ENCODE assay signal across 10 cellular contexts in the genomic region with DNA sequence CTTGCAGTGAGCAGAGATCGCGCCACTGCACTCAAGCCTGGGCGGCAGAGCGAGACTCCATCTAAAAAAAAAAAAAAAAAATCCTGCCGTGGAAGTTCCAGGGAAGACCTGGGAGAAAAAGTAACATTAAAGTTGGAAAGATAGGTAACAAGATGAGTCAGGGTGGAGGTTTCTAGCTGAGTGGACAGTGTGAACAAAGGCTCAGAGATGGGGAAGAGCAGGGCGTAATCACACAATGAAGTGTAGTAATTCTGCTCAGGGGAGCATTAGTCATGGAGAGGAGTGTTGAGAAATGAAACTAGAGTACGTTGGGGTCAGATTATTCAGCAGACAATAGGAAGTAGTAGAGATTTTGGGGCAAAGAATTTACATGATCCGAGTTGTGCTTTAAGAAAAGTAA. TPM values are rescaled to one million over a fixed set of nuclear protein-coding genes. Genes with fewer than 3 reads are reported as not detected.
DNase-seq lines count a peak whose midpoint lies in the region; ATAC-seq and TF ChIP-seq lines count a peak whose summit lies in the region.
"Had no signal": no experiment of that assay in that cellular context is flagged by ENCODE, and none has a peak within 500 bp of the region (broad histone marks: within the 10 kb centered on the region; RNA-seq: fewer than 3 reads in every experiment).

No MANE protein-coding gene starts in this region.

- H3K4me1 ChIP-seq in breast epithelium (no peaks in the 10 kb centered on the region), mesenchymal stem cell (ENCODE audit: control insufficient read depth, insufficient read depth, low read depth, low read length) (no peaks in the 10 kb centered on the region)
- H3K4me1 ChIP-seq: parathyroid adenoma had no signal

- BruUV-seq in MCF 10A (replicated peaks; lab: Mats Ljungman, UMichigan), result no TSS peak

- H3K4me3 ChIP-seq in breast epithelium (no peak overlapping the region), mesenchymal stem cell (ENCODE audit: insufficient read depth in 1 of 2, low read depth in 1 of 2, low read length in 2 of 2) (peak overlapping the region in 1 of 2 experiments; percentile 38)

- 85% methylated on average over 7 of the region's 8 CpGs for WGBS in mesenchymal stem cell

- intact Hi-C loops in MCF 10A (cut with micrococcal nuclease) (loop anchor here (2.0 kb wide), 1 partner anchor 28 kb away; no protein-coding TSS in a partner anchor), breast epithelium (cut with DNase I; ENCODE audit: low total_unique reads) (no loop called here)

- POLR2A ChIA-PET in MCF 10A (lab: Yijun Ruan, JAX), result interaction anchor here (0.6 to 12.6 kb wide), 15 partner anchors 12 to 1065 kb away, joined by 3 to 367 read pairs (median 6); a partner anchor contains a TSS

- no peaks in the 10 kb centered on the region for H3K36me3 ChIP-seq in breast epithelium
- no peaks in the 10 kb centered on the region for H3K36me3 ChIP-seq in mesenchymal stem cell (ENCODE audit: control insufficient read depth in 1 of 2, insufficient read depth in 2 of 2, low read depth in 1 of 2, low read length in 2 of 2)

- no peak overlapping the region for H2BK15ac ChIP-seq in mesenchymal stem cell (ENCODE audit: low read depth, poor library complexity, severe bottlenecking)

- no peak overlapping the region for H3K23ac ChIP-seq in mesenchymal stem cell (ENCODE audit: low read length in 2 of 2)

- peak overlapping the region; percentile 67 for H3K4me3 Mint-ChIP-seq in MCF 10A (ENCODE audit: unreplicated experiment)
- H3K4me3 Mint-ChIP-seq: CD4-positive, CD25-positive, alpha-beta regulatory T cell had no signal

- peak overlapping the region; percentile 65 for H3K9ac ChIP-seq in mesenchymal stem cell (ENCODE audit: low read length)
- H3K9ac ChIP-seq: parathyroid adenoma had no signal

- H4K91ac ChIP-seq in mesenchymal stem cell (ENCODE audit: low read length), result no peak overlapping the region

- DNase-seq in MCF 10A (ENCODE audit: unreplicated experiment), result peak; percentile 97
- no peak for DNase-seq in breast epithelium (ENCODE audit: low spot score in 2 of 2)
- peak; percentile 82 for DNase-seq in SIG-M5 treated with dmso at 0.1 percent for 504 hours (lab: John Stamatoyannopoulos, UW; ENCODE audit: unreplicated experiment)
- DNase-seq in mesenchymal stem cell, result peak; percentile 41
- no peak for DNase-seq in DMS79 (lab: John Stamatoyannopoulos, UW)
- DNase-seq in activated CD4-positive, alpha-beta T cell treated with anti-CD3 and anti-CD28 coated beads, Interleukin-2, amount 50 U/mL, for 48 hours, result no peak
- DNase-seq in stimulated activated naive CD4-positive, alpha-beta T cell (lab: John Stamatoyannopoulos, UW), result no peak

- H2BK12ac ChIP-seq in mesenchymal stem cell (ENCODE audit: low read length in 2 of 2), result no peak overlapping the region

- CTCF ChIA-PET in MCF 10A (lab: Yijun Ruan, JAX), result interaction anchor here (0.6 to 5.6 kb wide), 25 partner anchors 9 to 1791 kb away, joined by 3 to 60 read pairs (median 4); a partner anchor contains a TSS

- no peak overlapping the region for H2AFZ ChIP-seq in mesenchymal stem cell (ENCODE audit: low read depth, low read length)
- H2AFZ ChIP-seq: parathyroid adenoma had no signal

- peak; percentile 64 for ATAC-seq in HG03064 (IDR thresholded peaks at IDR 0.05; ENCODE audit: low read depth, unreplicated experiment)

- H3K9me3 ChIP-seq in breast epithelium (no peaks in the 10 kb centered on the region), mesenchymal stem cell (ENCODE audit: control insufficient read depth, low read length) (no peaks in the 10 kb centered on the region)

- H3K4me2 ChIP-seq in mesenchymal stem cell (ENCODE audit: low read length, poor library complexity, severe bottlenecking), result no peak overlapping the region

- H2AK5ac ChIP-seq in mesenchymal stem cell (ENCODE audit: low read length, severe bottlenecking), result no peak overlapping the region

- no peaks in the 10 kb centered on the region for H3K27me3 Mint-ChIP-seq in MCF 10A (ENCODE audit: insufficient read depth, unreplicated experiment)

- H3K9me3 Mint-ChIP-seq in MCF 10A (ENCODE audit: unreplicated experiment), result no peaks in the 10 kb centered on the region

- H3K79me1 ChIP-seq in mesenchymal stem cell (replicated peaks; ENCODE audit: low read length, poor library complexity, severe bottlenecking), result no peaks in the 10 kb centered on the region

- no peak for TF ChIP-seq POLR2A in breast epithelium (IDR thresholded peaks at IDR 0.05)

- H3K27ac ChIP-seq in breast epithelium (no peak overlapping the region), mesenchymal stem cell (ENCODE audit: low read length, poor library complexity, severe bottlenecking) (no peak overlapping the region)
- H3K27ac ChIP-seq: parathyroid adenoma had no signal

- H2BK120ac ChIP-seq in mesenchymal stem cell (ENCODE audit: low read depth, low read length), result no peak overlapping the region

- H3K36me3 Mint-ChIP-seq in MCF 10A (ENCODE audit: insufficient read depth, unreplicated experiment), result no peaks in the 10 kb centered on the region
- H3K36me3 Mint-ChIP-seq: CD4-positive, CD25-positive, alpha-beta regulatory T cell had no signal

- H2BK5ac ChIP-seq in mesenchymal stem cell (ENCODE audit: low read depth, low read length, poor library complexity, severe bottlenecking), result no peak overlapping the region

- no peak overlapping the region for H4K8ac ChIP-seq in mesenchymal stem cell (ENCODE audit: low read length)

- no peak overlapping the region for H3K4ac ChIP-seq in mesenchymal stem cell (ENCODE audit: low read depth in 1 of 2, low read length in 2 of 2)

- H3K14ac ChIP-seq in mesenchymal stem cell (ENCODE audit: low read length in 2 of 2), result no peak overlapping the region

- peaks cover 38% of the 10 kb centered on the region for H3K4me1 Mint-ChIP-seq in MCF 10A (ENCODE audit: insufficient read depth, unreplicated experiment)

- H3K27me3 ChIP-seq in breast epithelium (no peaks in the 10 kb centered on the region), mesenchymal stem cell (ENCODE audit: control insufficient read depth in 1 of 2, insufficient read depth in 1 of 2, low read length in 2 of 2) (no peaks in the 10 kb centered on the region)

- TF ChIP-seq CTCF in MCF 10A (IDR thresholded peaks at IDR 0.05; ENCODE audit: unreplicated experiment) (no peak), breast epithelium (IDR thresholded peaks at IDR 0.05) (no peak)

- no peak overlapping the region for H3K18ac ChIP-seq in mesenchymal stem cell (ENCODE audit: low read depth in 1 of 2, low read length in 2 of 2)

- H3K27ac Mint-ChIP-seq in MCF 10A (ENCODE audit: low read depth, unreplicated experiment), result peak overlapping the region; percentile 93
- H3K27ac Mint-ChIP-seq: CD4-positive, CD25-positive, alpha-beta regulatory T cell had no signal

RNA-seq across cellular contexts. Expression of a gene that starts 21.6 kb away (rescaled TPM):
- total RNA-seq in MCF 10A (2022) (34.7 and 38.8 TPM in 2 replicates), breast epithelium (10 to 100 TPM; 27.8 to 38.3 (median 37.8) TPM)
- polyA plus RNA-seq in mesenchymal stem cell (2013, experiment 1 of 2), result 38.0 TPM
- polyA plus RNA-seq in mesenchymal stem cell (2013, experiment 2 of 2), result 39.2 TPM

Comparison
In these comparisons a context has a peak if more than half of its experiments do, and no peak if none do; other contexts are left out.
1. DNase-seq: peak in MCF 10A (single experiment), SIG-M5 treated with dmso at 0.1 percent for 504 hours (single experiment) and mesenchymal stem cell (single experiment); none in breast epithelium (0 of 2), DMS79 (single experiment), activated CD4-positive, alpha-beta T cell treated with anti-CD3 and anti-CD28 coated beads, Interleukin-2, amount 50 U/mL, for 48 hours (0 of 2) and stimulated activated naive CD4-positive, alpha-beta T cell (0 of 6).